8 cellular contexts compared by ENCODE assay signal in the genomic region with DNA sequence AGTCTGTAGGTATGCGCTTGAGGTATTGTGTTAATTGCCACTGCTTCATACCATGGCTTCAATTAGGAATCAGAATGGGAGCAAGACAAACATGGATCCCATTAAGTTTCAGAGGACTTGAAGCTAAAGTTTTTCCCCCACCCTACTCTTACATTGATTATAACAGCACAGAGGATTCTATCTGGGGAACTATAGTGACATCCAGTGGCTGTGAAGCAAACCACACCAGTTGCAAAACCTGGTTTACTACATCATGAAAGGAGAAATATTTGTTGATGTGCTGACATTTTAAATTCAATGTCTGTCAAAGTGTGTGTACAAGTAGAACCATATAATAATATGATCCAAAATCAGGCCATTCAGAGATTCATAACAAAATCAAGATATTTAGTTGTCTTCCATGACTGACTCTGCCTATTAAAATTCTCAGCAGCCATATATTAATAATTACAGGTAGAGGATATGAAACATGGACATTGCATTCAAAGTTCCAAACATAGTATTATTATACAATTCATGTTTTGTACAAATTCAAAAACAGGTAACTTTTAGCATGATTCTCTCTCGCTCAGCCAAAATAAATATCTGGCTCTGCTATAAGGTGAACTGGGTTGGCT.
A peak's percentile ranks its signal among the peaks of the same experiment; 100 is the strongest.
DNase-seq lines count a peak whose midpoint lies in the region; ATAC-seq and TF ChIP-seq lines count a peak whose summit lies in the region.

No MANE protein-coding gene starts in this region.

- H3K36me3 Mint-ChIP-seq in activated CD4-positive, alpha-beta T cell treated with anti-CD3 and anti-CD28 coated beads, Interleukin-2, amount 10 ng/mL, durations not matched to agents 24 days and 14 days (ENCODE audit: low read depth): no peaks in the 10 kb centered on the region

- no peak overlapping the region for H3K27ac ChIP-seq in HEK293 (ENCODE audit: extremely low read depth, low read depth, low read length)
- no peak overlapping the region for H3K27ac ChIP-seq in VCaP
- H3K27ac ChIP-seq in tibial artery: no peak overlapping the region

- H3K27ac Mint-ChIP-seq in activated CD4-positive, alpha-beta T cell treated with anti-CD3 and anti-CD28 coated beads, Interleukin-2, amount 10 ng/mL, durations not matched to agents 24 days and 14 days: no peak overlapping the region

- intact Hi-C loops in left cardiac atrium (cut with DNase I) (no loop called here), tibial artery (cut with DNase I; ENCODE audit: low total_unique reads) (no loop called here)
- intact Hi-C loops in activated CD4-positive, alpha-beta T cell treated with anti-CD3 and anti-CD28 coated beads, Interleukin-2, amount 10 ng/mL, durations not matched to agents 24 days and 14 days (cut with micrococcal nuclease): no loop called here

- H3K4me1 ChIP-seq in HEK293 (ENCODE audit: control insufficient read depth, insufficient read depth, low read length): peaks cover 8% of the 10 kb centered on the region; the same call in 1 of the 2 replicates
- H3K4me1 ChIP-seq in tibial artery: peaks cover 0 to 5% (median 0%) of the 10 kb centered on the region in 4 donors

- no peaks in the 10 kb centered on the region for H3K27me3 Mint-ChIP-seq in activated CD4-positive, alpha-beta T cell treated with anti-CD3 and anti-CD28 coated beads, Interleukin-2, amount 10 ng/mL, durations not matched to agents 24 days and 14 days

- DNase-seq in GM03348 (ENCODE audit: low spot score): peak; percentile 73
- DNase-seq in NCI-H1105 (lab: John Stamatoyannopoulos, UW): peak; percentile 6
- no peak for DNase-seq in left cardiac atrium
- DNase-seq in tibial artery: no peak
- no peak for DNase-seq in stimulated activated CD4-positive, alpha-beta T cell treated with anti-CD3 and anti-CD28 coated beads, Interleukin-2, amount 100 ng/mL, for 24 hours
- DNase-seq in activated CD4-positive, alpha-beta T cell treated with anti-CD3 and anti-CD28 coated beads, Interleukin-2, amount 10 ng/mL, durations not matched to agents 24 days and 14 days: no peak

- H3K4me1 Mint-ChIP-seq in activated CD4-positive, alpha-beta T cell treated with anti-CD3 and anti-CD28 coated beads, Interleukin-2, amount 10 ng/mL, durations not matched to agents 24 days and 14 days: no peaks in the 10 kb centered on the region

- POLR2A ChIA-PET in HEK293 (lab: Yijun Ruan, JAX): no interaction called here

- TF ChIP-seq CTCF in HEK293 (tag by site-specific recombination; IDR thresholded peaks at IDR 0.05) (peak; percentile 37; the same call in 1 of the 2 replicates), VCaP (conservative IDR thresholded peaks at IDR 0.05) (peak; percentile 86), tibial artery (IDR thresholded peaks at IDR 0.05) (peak; percentile 26 to 33)

- H3K9me3 ChIP-seq in HEK293 (ENCODE audit: control insufficient read depth, insufficient read depth, low read depth, low read length) (no peaks in the 10 kb centered on the region), tibial artery (no peaks in the 10 kb centered on the region)

- CTCF ChIA-PET in HEK293 (lab: Yijun Ruan, JAX): interaction anchor here (0.6 to 3.0 kb wide), 24 partner anchors 8 to 1447 kb away, joined by 3 to 13 read pairs (median 4); no protein-coding TSS in a partner anchor

- H3K4me3 Mint-ChIP-seq in activated CD4-positive, alpha-beta T cell treated with anti-CD3 and anti-CD28 coated beads, Interleukin-2, amount 10 ng/mL, durations not matched to agents 24 days and 14 days: no peak overlapping the region

- H3K36me3 ChIP-seq in HEK293 (ENCODE audit: control insufficient read depth in 2 of 2, insufficient read depth in 1 of 2, low read length in 2 of 2): no peaks in the 10 kb centered on the region
- no peaks in the 10 kb centered on the region for H3K36me3 ChIP-seq in tibial artery

- peak; percentile 38 to 78 for ATAC-seq in left cardiac atrium

- no peaks in the 10 kb centered on the region for H3K9me3 Mint-ChIP-seq in activated CD4-positive, alpha-beta T cell treated with anti-CD3 and anti-CD28 coated beads, Interleukin-2, amount 10 ng/mL, durations not matched to agents 24 days and 14 days

- H3K4me3 ChIP-seq in HEK293 (ENCODE audit: low read depth, low read length) (no peak overlapping the region), tibial artery (no peak overlapping the region)

- no peaks in the 10 kb centered on the region for H3K27me3 ChIP-seq in tibial artery

TF ChIP-seq in HEK293, 187 proteins besides CTCF, POLR2A, EP300 and RAD21:
- TF ChIP-seq ZNF2 (tag by site-specific recombination; IDR thresholded peaks at IDR 0.05) (no peak), ZBTB44 (tag by site-specific recombination; IDR thresholded peaks at IDR 0.05) (no peak), ZNF585B (tag by site-specific recombination; IDR thresholded peaks at IDR 0.05) (no peak), ZBTB21 (tag by site-specific recombination; IDR thresholded peaks at IDR 0.05) (no peak), ZNF24 (tag by site-specific recombination; IDR thresholded peaks at IDR 0.05) (no peak), ZNF654 (tag by site-specific recombination; IDR thresholded peaks at IDR 0.05; ENCODE audit: low read depth) (peak; percentile 74), ZNF423 (tag by site-specific recombination; IDR thresholded peaks at IDR 0.05) (no peak), INSM2 (tag by site-specific recombination; IDR thresholded peaks at IDR 0.05) (no peak)

Comparison
In these comparisons a context has a peak if more than half of its experiments do, and no peak if none do; other contexts are left out.
1. DNase-seq: peak in GM03348 (single experiment) and NCI-H1105 (single experiment); none in left cardiac atrium (single experiment), tibial artery (0 of 2), stimulated activated CD4-positive, alpha-beta T cell treated with anti-CD3 and anti-CD28 coated beads, Interleukin-2, amount 100 ng/mL, for 24 hours (0 of 2) and activated CD4-positive, alpha-beta T cell treated with anti-CD3 and anti-CD28 coated beads, Interleukin-2, amount 10 ng/mL, durations not matched to agents 24 days and 14 days (single experiment).
2. CTCF ChIP-seq: peak in every context shown above with its lines; median percentile 86 in VCaP; 37 in HEK293; 30 in tibial artery.